8 cellular contexts compared by ENCODE assay signal in the genomic region with DNA sequence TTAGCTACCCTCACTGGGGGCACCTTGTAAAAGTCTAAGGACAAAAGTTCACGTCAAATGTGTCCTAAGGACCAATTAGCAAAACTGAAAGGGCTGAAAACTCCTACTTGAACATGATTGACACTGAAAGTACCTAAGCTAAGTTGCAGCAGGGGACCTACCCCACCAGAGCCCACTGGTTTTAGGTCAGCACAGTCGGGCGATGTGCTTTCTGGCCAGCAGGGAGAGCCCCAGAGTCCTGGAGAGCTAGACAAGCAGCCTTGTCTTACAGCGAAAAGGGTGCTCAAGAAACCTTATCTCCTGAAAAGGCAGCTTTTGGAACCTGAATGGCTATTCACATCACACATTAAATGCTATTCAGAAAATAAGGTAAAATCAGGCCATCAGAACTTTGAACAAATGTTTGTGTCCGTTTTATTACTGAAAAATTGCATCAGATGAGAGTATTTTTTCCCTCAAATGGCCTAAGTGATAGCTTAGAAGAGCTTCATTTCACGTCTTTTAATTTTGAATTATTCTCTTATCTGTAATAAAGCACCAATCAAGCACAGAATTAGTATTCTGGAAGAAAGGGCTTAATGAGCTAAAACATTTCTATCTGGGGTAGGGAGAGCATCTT. TPM values are rescaled to one million over a fixed set of nuclear protein-coding genes. Genes with fewer than 3 reads are reported as not detected.
A peak's percentile ranks its signal among the peaks of the same experiment; 100 is the strongest.
DNase-seq lines count a peak whose midpoint lies in the region; ATAC-seq and TF ChIP-seq lines count a peak whose summit lies in the region.

No MANE protein-coding gene starts in this region.

- no TSS peak for BruUV-seq in MCF 10A (replicated peaks; lab: Mats Ljungman, UMichigan)

- POLR2A ChIA-PET in MCF 10A (lab: Yijun Ruan, JAX): no interaction called here

- H3K27me3 Mint-ChIP-seq in MCF 10A (ENCODE audit: insufficient read depth, unreplicated experiment): peaks cover 36% of the 10 kb centered on the region

- DNase-seq in MCF 10A (ENCODE audit: unreplicated experiment) (peak; percentile 55), breast epithelium (ENCODE audit: low spot score in 2 of 2) (no peak), epithelial cell of esophagus (ENCODE audit: low read depth) (peak; percentile 40), globus pallidus (ENCODE audit: low spot score) (no peak)
- DNase-seq in activated CD4-positive, alpha-beta T cell treated with anti-CD3 and anti-CD28 coated beads for 1 hour: peak; percentile 26
- DNase-seq in stimulated activated CD4-positive, alpha-beta T cell treated with anti-CD3 and anti-CD28 coated beads, Interleukin-1b, Interleukin-23, amount 100 ng/mL, for 48 hours: peak; percentile 50

- H3K36me3 Mint-ChIP-seq in MCF 10A (ENCODE audit: insufficient read depth, unreplicated experiment): no peaks in the 10 kb centered on the region

- no peak for TF ChIP-seq POLR2A in breast epithelium (IDR thresholded peaks at IDR 0.05)

- H3K4me3 ChIP-seq in breast epithelium (no peak overlapping the region), epithelial cell of esophagus (ENCODE audit: low read length) (no peak overlapping the region)

- H3K4me1 ChIP-seq in breast epithelium: no peaks in the 10 kb centered on the region

- peak; percentile 23 for TF ChIP-seq RAD21 in Ishikawa (IDR thresholded peaks at IDR 0.05; ENCODE audit: low read depth)

- H3K27ac ChIP-seq in breast epithelium: no peak overlapping the region

- no peaks in the 10 kb centered on the region for H3K36me3 ChIP-seq in breast epithelium

- H3K4me1 Mint-ChIP-seq in MCF 10A (ENCODE audit: insufficient read depth, unreplicated experiment): peaks cover 4% of the 10 kb centered on the region

- H3K27me3 ChIP-seq in breast epithelium: no peaks in the 10 kb centered on the region

- no peak for TF ChIP-seq EP300 in Ishikawa (IDR thresholded peaks at IDR 0.05; ENCODE audit: borderline replicate concordance)

- peak; percentile 48 for TF ChIP-seq CTCF in MCF 10A (IDR thresholded peaks at IDR 0.05; ENCODE audit: unreplicated experiment)
- TF ChIP-seq CTCF in breast epithelium (IDR thresholded peaks at IDR 0.05): no peak
- peak; percentile 55 for TF ChIP-seq CTCF in epithelial cell of esophagus (IDR thresholded peaks at IDR 0.05; ENCODE audit: insufficient read depth, low read depth, low read length, missing control alignments)

- no peak overlapping the region for H3K4me3 Mint-ChIP-seq in MCF 10A (ENCODE audit: unreplicated experiment)

- intact Hi-C loops in MCF 10A (cut with micrococcal nuclease) (no loop called here), breast epithelium (cut with DNase I; ENCODE audit: low total_unique reads) (no loop called here)

- H3K27ac Mint-ChIP-seq in MCF 10A (ENCODE audit: low read depth, unreplicated experiment): no peak overlapping the region

- H3K9me3 Mint-ChIP-seq in MCF 10A (ENCODE audit: unreplicated experiment): peaks cover 9% of the 10 kb centered on the region

- ATAC-seq in HG03135 (IDR thresholded peaks at IDR 0.05; ENCODE audit: unreplicated experiment): no peak

- CTCF ChIA-PET in MCF 10A (lab: Yijun Ruan, JAX): interaction anchor here (0.6 to 2.4 kb wide), 11 partner anchors 9 to 285 kb away, joined by 3 to 11 read pairs (median 4); no protein-coding TSS in a partner anchor

- peaks cover 11 to 25% of the 10 kb centered on the region in 2 donors for H3K9me3 ChIP-seq in breast epithelium

TF ChIP-seq in Ishikawa, 13 proteins besides CTCF, POLR2A, EP300 and RAD21:
- no peak for TF ChIP-seq FOXM1 (IDR thresholded peaks at IDR 0.05; ENCODE audit: borderline replicate concordance, low read depth)
- TF ChIP-seq NFIC (IDR thresholded peaks at IDR 0.05): no peak
- TF ChIP-seq TEAD4 (IDR thresholded peaks at IDR 0.05): no peak
- TF ChIP-seq REST (IDR thresholded peaks at IDR 0.05; ENCODE audit: low read depth): no peak
- TF ChIP-seq EGR1 (IDR thresholded peaks at IDR 0.05): no peak
- TF ChIP-seq CEBPB (IDR thresholded peaks at IDR 0.05): no peak

RNA-seq across cellular contexts. Expression of gene MKI67, which starts 52.2 kb away (rescaled TPM):
- 40.4 and 81.4 TPM in 2 replicates for total RNA-seq in MCF 10A (2022)
- total RNA-seq in breast epithelium: 1 to 10 TPM in 1 of 3 donors, under 1 TPM in 2; 0.29 to 6.4 (median 0.33) TPM

Comparison
In these comparisons a context has a peak if more than half of its experiments do, and no peak if none do; other contexts are left out.
1. DNase-seq: peak in MCF 10A (single experiment), activated CD4-positive, alpha-beta T cell treated with anti-CD3 and anti-CD28 coated beads for 1 hour (single experiment), epithelial cell of esophagus (single experiment) and stimulated activated CD4-positive, alpha-beta T cell treated with anti-CD3 and anti-CD28 coated beads, Interleukin-1b, Interleukin-23, amount 100 ng/mL, for 48 hours (single experiment); none in breast epithelium (0 of 2) and globus pallidus (single experiment).
2. CTCF ChIP-seq: peak in MCF 10A (single experiment) and epithelial cell of esophagus (single experiment); none in breast epithelium (0 of 3).